In the genomic region with DNA sequence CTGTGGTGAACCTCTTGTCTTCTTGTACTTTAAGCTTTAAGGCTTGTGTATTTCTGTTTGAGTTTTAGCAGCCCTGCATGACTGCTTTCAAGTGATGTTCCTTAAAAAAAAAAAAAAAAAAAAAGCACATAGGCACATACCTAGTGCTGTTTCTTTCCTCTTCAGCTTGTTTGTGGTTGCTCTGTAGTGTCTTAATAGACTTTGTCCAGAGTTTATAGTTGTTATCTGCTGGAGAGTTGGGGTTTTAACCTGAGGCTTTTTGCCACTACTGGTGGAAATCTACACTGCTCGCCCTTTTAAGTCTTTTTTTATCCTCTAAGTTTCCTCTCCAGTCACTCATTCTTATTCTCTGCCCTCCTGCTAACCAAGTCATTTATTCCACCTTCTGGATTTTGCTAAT, we compare ENCODE assay signal across 1 cellular context.
TF ChIP-seq lines count a peak whose summit lies in the region.

No MANE protein-coding gene starts in this region.

TF ChIP-seq in HCT116, 20 proteins besides CTCF, POLR2A, EP300 and RAD21:
- no peak for TF ChIP-seq JUND (IDR thresholded peaks at IDR 0.05)
